8 cellular contexts compared by ENCODE assay signal in genomic region chr13:109781384-109782065, GRCh38. TPM values are rescaled to one million over a fixed set of nuclear protein-coding genes. Genes with fewer than 3 reads are reported as not detected.
DNase-seq lines count a peak whose midpoint lies in the region; ATAC-seq and TF ChIP-seq lines count a peak whose summit lies in the region.

No MANE protein-coding gene starts in this region.

- no peak for TF ChIP-seq CTCF in ascending aorta (IDR thresholded peaks at IDR 0.05)

- H3K9me3 ChIP-seq in ascending aorta, result no peaks in the 10 kb centered on the region
- no peaks in the 10 kb centered on the region for H3K9me3 ChIP-seq in subcutaneous abdominal adipose tissue (ENCODE audit: control insufficient read depth in 5 of 5, low read length in 5 of 5)

- H3K27ac ChIP-seq in ascending aorta (peak overlapping the region; percentile 9 to 81), subcutaneous abdominal adipose tissue (ENCODE audit: low read depth, low read length) (peak overlapping the region; percentile 91)

- H3K4me3 ChIP-seq in ascending aorta, result peak overlapping the region; percentile 85
- peak overlapping the region; percentile 64 to 95 (median 82) for H3K4me3 ChIP-seq in subcutaneous abdominal adipose tissue (ENCODE audit: low read depth in 1 of 5, low read length in 5 of 5)

- H3K4me1 ChIP-seq in ascending aorta (peaks cover 15 to 24% of the 10 kb centered on the region in 2 donors), subcutaneous abdominal adipose tissue (ENCODE audit: control insufficient read depth in 5 of 5, insufficient read depth in 5 of 5, low read length in 5 of 5) (peaks cover 0 to 81% (median 73%) of the 10 kb centered on the region in 5 donors)

- H3K36me3 ChIP-seq in ascending aorta (peaks cover 35 to 55% of the 10 kb centered on the region in 2 donors), subcutaneous abdominal adipose tissue (ENCODE audit: control insufficient read depth in 5 of 5, insufficient read depth in 5 of 5, low read length in 5 of 5) (peaks cover 0 to 36% (median 14%) of the 10 kb centered on the region in 5 donors)

- DNase-seq in DMS53 (lab: John Stamatoyannopoulos, UW), result peak; percentile 50
- DNase-seq in DMS53 treated with DMSO at 0.1 percent for 48 hours (lab: John Stamatoyannopoulos, UW; ENCODE audit: unreplicated experiment), result no peak
- no peak for DNase-seq in ascending aorta (ENCODE audit: low spot score in 2 of 2)
- peak; percentile 35 for DNase-seq in kidney glomerular epithelial cell (lab: John Stamatoyannopoulos, UW)
- no peak for DNase-seq in UCSD-AML1 (lab: John Stamatoyannopoulos, UW; ENCODE audit: unreplicated experiment)
- DNase-seq in AML-193 (lab: John Stamatoyannopoulos, UW), result no peak

- no peaks in the 10 kb centered on the region for H3K27me3 ChIP-seq in ascending aorta
- H3K27me3 ChIP-seq in subcutaneous abdominal adipose tissue (ENCODE audit: control insufficient read depth in 5 of 5, insufficient read depth in 4 of 5, low read length in 5 of 5), result no peaks in the 10 kb centered on the region

- intact Hi-C loops in ascending aorta (cut with DNase I), result loop anchor here (2.0 to 10.0 kb wide), 3 partner anchors 397 to 1567 kb away; partner anchors contain the start of genes ABHD13 and LIG4

- ATAC-seq in GM21528 (IDR thresholded peaks at IDR 0.05; ENCODE audit: low FRiP score, unreplicated experiment), result no peak

- peak overlapping the region in 4 of 5 donors; percentile 25 to 74 (median 58) for H3K9ac ChIP-seq in subcutaneous abdominal adipose tissue (ENCODE audit: low read length in 5 of 5)

RNA-seq across cellular contexts. Expression of gene IRS2, which starts 4.9 kb away (rescaled TPM):
- 42.4 TPM for total RNA-seq in ascending aorta

Comparison
In these comparisons a context has a peak if more than half of its experiments do, and no peak if none do; other contexts are left out.
1. DNase-seq: peak in DMS53 (single experiment) and kidney glomerular epithelial cell (single experiment); none in DMS53 treated with DMSO at 0.1 percent for 48 hours (single experiment), ascending aorta (0 of 2), UCSD-AML1 (single experiment) and AML-193 (0 of 2).